17 cellular contexts compared by ENCODE assay signal in genomic region chr1:232594018-232594502, GRCh38. TPM values are rescaled to one million over a fixed set of nuclear protein-coding genes. Genes with fewer than 3 reads are reported as not detected.
DNase-seq lines count a peak whose midpoint lies in the region; ATAC-seq, FAIRE-seq and TF ChIP-seq lines count a peak whose summit lies in the region.
"Had no signal": no experiment of that assay in that cellular context is flagged by ENCODE, and none has a peak within 500 bp of the region (broad histone marks: within the 10 kb centered on the region; RNA-seq: fewer than 3 reads in every experiment).

No MANE protein-coding gene starts in this region.

- H3K9me3 Mint-ChIP-seq in Caco-2 (ENCODE audit: unreplicated experiment) (no peaks in the 10 kb centered on the region), GM23338 (no peaks in the 10 kb centered on the region)
- H3K9me3 Mint-ChIP-seq: activated B cell treated with CpG ODN at 0.5 μM for 24 hours; activated T-cell treated with anti-CD3 and anti-CD28 coated beads, Interleukin-2, amount 50 U/mL, for 4 hours had no signal

- H2AFZ ChIP-seq in GM23338 (no peak overlapping the region), Karpas-422 (ENCODE audit: low read length) (no peak overlapping the region)

- no peaks in the 10 kb centered on the region for H3K27me3 Mint-ChIP-seq in Caco-2 (ENCODE audit: insufficient read depth, unreplicated experiment)
- no peaks in the 10 kb centered on the region for H3K27me3 Mint-ChIP-seq in GM23338 (ENCODE audit: insufficient read depth, low read depth, poor library complexity)
- H3K27me3 Mint-ChIP-seq: activated B cell treated with CpG ODN at 0.5 μM for 24 hours had no signal

- DNase-seq in Caco-2 (no peak), GM23338 (ENCODE audit: low spot score) (no peak), bronchial epithelial cell (ENCODE audit: low read depth) (peak; percentile 73), lung (ENCODE audit: low spot score) (no peak), Karpas-422 (no peak), erythroblast (lab: John Stamatoyannopoulos, UW) (no peak), BE2C (no peak)
- DNase-seq: activated B cell treated with CpG ODN at 0.5 μM for 24 hours; activated T-cell treated with anti-CD3 and anti-CD28 coated beads, Interleukin-2, amount 50 U/mL, for 4 hours; anterior cingulate cortex; left cardiac atrium; NCI-H2107; spleen had no signal

- CTCF ChIA-PET in Caco-2 (lab: Charles Lee), result no interaction called here

- no peak overlapping the region for H3K9ac ChIP-seq in Karpas-422 (ENCODE audit: low read length)

- TF ChIP-seq CTCF in Caco-2 (IDR thresholded peaks at IDR 0.05; ENCODE audit: insufficient read depth in 1 of 2, low read depth in 1 of 2, low read length in 1 of 2, severe bottlenecking in 1 of 2, unreplicated experiment in 1 of 2), result no peak
- no peak for TF ChIP-seq CTCF in GM23338 (conservative IDR thresholded peaks at IDR 0.05; ENCODE audit: low read depth in 2 of 2)
- TF ChIP-seq CTCF in bronchial epithelial cell (IDR thresholded peaks at IDR 0.05; ENCODE audit: insufficient read depth, low read length, severe bottlenecking), result no peak
- no peak for TF ChIP-seq CTCF in lung (IDR thresholded peaks at IDR 0.05; ENCODE audit: control extremely low read depth, extremely low read depth)
- TF ChIP-seq CTCF in BE2C (IDR thresholded peaks at IDR 0.05; ENCODE audit: low read depth, low read length), result no peak

- POLR2A ChIA-PET in Caco-2 (lab: Charles Lee), result no interaction called here

- H3K4me3 ChIP-seq in Caco-2 (ENCODE audit: low read depth, low read length) (no peak overlapping the region), GM23338 (no peak overlapping the region), bronchial epithelial cell (ENCODE audit: low read depth, low read length) (no peak overlapping the region), lung (no peak overlapping the region), Karpas-422 (ENCODE audit: low read length) (no peak overlapping the region), BE2C (ENCODE audit: low read depth, low read length) (no peak overlapping the region)
- H3K4me3 ChIP-seq: gastroesophageal sphincter, spleen, suprapubic skin had no signal

- H3K9me3 ChIP-seq in Caco-2 (no peaks in the 10 kb centered on the region), lung (ENCODE audit: control insufficient read depth in 2 of 2, insufficient read depth in 1 of 2, low read length in 1 of 2) (no peaks in the 10 kb centered on the region), Karpas-422 (ENCODE audit: low read length) (no peaks in the 10 kb centered on the region), BE2C (no peaks in the 10 kb centered on the region)
- H3K9me3 ChIP-seq: gastroesophageal sphincter, spleen, suprapubic skin had no signal

- peak overlapping the region; percentile 23 for H3K27ac Mint-ChIP-seq in Caco-2 (ENCODE audit: unreplicated experiment)
- H3K27ac Mint-ChIP-seq in GM23338, result peak overlapping the region; percentile 17
- H3K27ac Mint-ChIP-seq: activated B cell treated with CpG ODN at 0.5 μM for 24 hours had no signal

- H3K27me3 ChIP-seq in Caco-2 (replicated peaks; ENCODE audit: control insufficient read depth, insufficient read depth, low read length) (no peaks in the 10 kb centered on the region), GM23338 (ENCODE audit: insufficient read depth) (no peaks in the 10 kb centered on the region), bronchial epithelial cell (ENCODE audit: control insufficient read depth, insufficient read depth, low read length) (no peaks in the 10 kb centered on the region), lung (ENCODE audit: control insufficient read depth, insufficient read depth) (no peaks in the 10 kb centered on the region), Karpas-422 (ENCODE audit: low read length) (no peaks in the 10 kb centered on the region), BE2C (no peaks in the 10 kb centered on the region)
- H3K27me3 ChIP-seq: gastroesophageal sphincter, spleen, suprapubic skin had no signal

- H3K36me3 Mint-ChIP-seq in Caco-2 (ENCODE audit: insufficient read depth, unreplicated experiment) (no peaks in the 10 kb centered on the region), GM23338 (ENCODE audit: low read depth) (no peaks in the 10 kb centered on the region)

- ATAC-seq in GM23338 (no peak), lung (ENCODE audit: insufficient read depth, low FRiP score) (no peak), HG03108 (IDR thresholded peaks at IDR 0.05; ENCODE audit: unreplicated experiment) (no peak)
- ATAC-seq: activated T-cell treated with anti-CD3 and anti-CD28 coated beads, Interleukin-2, amount 50 U/mL, for 4 hours; gastroesophageal sphincter had no signal

- FAIRE-seq in bronchial epithelial cell (lab: Jason Lieb, UNC), result peak; percentile 7
- FAIRE-seq: GM12891 had no signal

- no peak for TF ChIP-seq POLR2A in erythroblast (IDR thresholded peaks at IDR 0.05; ENCODE audit: low read length)

- H3K79me2 ChIP-seq in GM23338 (replicated peaks; ENCODE audit: insufficient read depth) (peaks cover 5% of the 10 kb centered on the region; the same call in 1 of the 2 replicates), Karpas-422 (ENCODE audit: low read length) (no peaks in the 10 kb centered on the region)

- H3K27ac ChIP-seq in GM23338 (ENCODE audit: low read depth), result no peak overlapping the region
- H3K27ac ChIP-seq in lung (ENCODE audit: low read depth in 1 of 2, low read length in 1 of 2), result peak overlapping the region; percentile 22 to 28
- no peak overlapping the region for H3K27ac ChIP-seq in Karpas-422 (ENCODE audit: low read length)
- H3K27ac ChIP-seq: suprapubic skin had no signal

- H3F3A ChIP-seq in GM23338 (replicated peaks; ENCODE audit: low read depth), result no peaks in the 10 kb centered on the region

- intact Hi-C loops in Caco-2 (cut with micrococcal nuclease; ENCODE audit: unreplicated experiment), result no loop called here

- no TSS peak for BruUV-seq in Caco-2 (replicated peaks; lab: Mats Ljungman, UMichigan)

- H4K20me1 ChIP-seq in GM23338 (replicated peaks; ENCODE audit: insufficient read depth), result no peaks in the 10 kb centered on the region; the same call in none of the 2 replicates
- H4K20me1 ChIP-seq in Karpas-422 (ENCODE audit: insufficient read depth, low read depth, low read length), result no peaks in the 10 kb centered on the region

- no peaks in the 10 kb centered on the region for H3K4me1 ChIP-seq in Caco-2
- no peaks in the 10 kb centered on the region for H3K4me1 ChIP-seq in GM23338 (ENCODE audit: insufficient read depth)
- H3K4me1 ChIP-seq in lung (ENCODE audit: control insufficient read depth in 2 of 2, insufficient read depth in 2 of 2, low read length in 2 of 2), result peaks cover 18 to 37% of the 10 kb centered on the region in 2 donors
- no peaks in the 10 kb centered on the region for H3K4me1 ChIP-seq in Karpas-422 (ENCODE audit: low read length)
- peaks cover 40% of the 10 kb centered on the region for H3K4me1 ChIP-seq in BE2C

- 85 to 88% methylated on average over 9 of the region's 9 CpGs for WGBS in lung, 2 donors

- H3K4me3 Mint-ChIP-seq in Caco-2 (ENCODE audit: unreplicated experiment) (no peak overlapping the region), GM23338 (no peak overlapping the region)
- H3K4me3 Mint-ChIP-seq: activated B cell treated with CpG ODN at 0.5 μM for 24 hours; activated T-cell treated with anti-CD3 and anti-CD28 coated beads, Interleukin-2, amount 50 U/mL, for 4 hours had no signal

- H3K4me2 ChIP-seq in GM23338, result no peak overlapping the region
- no peak overlapping the region for H3K4me2 ChIP-seq in Karpas-422 (ENCODE audit: low read depth, low read length, poor library complexity, severe bottlenecking)

- H3K9me2 ChIP-seq in GM23338 (ENCODE audit: insufficient read depth), result no peaks in the 10 kb centered on the region
- no peaks in the 10 kb centered on the region for H3K9me2 ChIP-seq in Karpas-422 (replicated peaks; ENCODE audit: insufficient read depth, low read length)

- H3K4me1 Mint-ChIP-seq in Caco-2 (ENCODE audit: low read depth, unreplicated experiment) (peaks cover 7% of the 10 kb centered on the region), GM23338 (peaks cover 12% of the 10 kb centered on the region)

- H3K36me3 ChIP-seq in Caco-2 (ENCODE audit: control insufficient read depth, insufficient read depth, low read length), result no peaks in the 10 kb centered on the region
- no peaks in the 10 kb centered on the region for H3K36me3 ChIP-seq in GM23338 (ENCODE audit: insufficient read depth)
- H3K36me3 ChIP-seq in bronchial epithelial cell (ENCODE audit: control insufficient read depth, insufficient read depth, low read length), result no peaks in the 10 kb centered on the region
- no peaks in the 10 kb centered on the region for H3K36me3 ChIP-seq in lung (ENCODE audit: control insufficient read depth in 2 of 2, insufficient read depth in 2 of 2, low read length in 2 of 2)
- no peaks in the 10 kb centered on the region for H3K36me3 ChIP-seq in Karpas-422 (ENCODE audit: insufficient read depth, low read length)
- no peaks in the 10 kb centered on the region for H3K36me3 ChIP-seq in BE2C
- H3K36me3 ChIP-seq: gastroesophageal sphincter, spleen, suprapubic skin had no signal

TF ChIP-seq in GM23338, 12 proteins besides CTCF, POLR2A, EP300 and RAD21 (continues in another document):
- TF ChIP-seq ETS1 (IDR thresholded peaks at IDR 0.05), result no peak
- TF ChIP-seq ZNF331 (CRISPR knock-in tag; IDR thresholded peaks at IDR 0.05; ENCODE audit: low read depth), result no peak

RNA-seq across cellular contexts. Expression of gene SIPA1L2, which starts 35.9 kb away (rescaled TPM):
- total RNA-seq in Caco-2 (2022), result 13.2 and 18.6 TPM in 2 replicates
- 12.0 and 17.0 TPM in 2 replicates for total RNA-seq in GM23338 (2014; rRNA removed; shearing (Covaris generic))
- 4.1 and 4.3 TPM in 2 replicates for polyA plus RNA-seq in GM23338 (2016; fragmentation: Nextera tagmentation; extraction: Ambion mirVana)
- 16.6 and 35.7 TPM in 2 replicates for total RNA-seq in bronchial epithelial cell
- 10 to 100 TPM; 27.0 to 60.1 TPM for total RNA-seq in lung
- polyA plus RNA-seq in lung, result 10 to 100 TPM in 1 of 2 donors, 1 to 10 TPM in 1; 5.3 to 33.9 TPM
- total RNA-seq in Karpas-422 (2014; rRNA removed; shearing (Covaris generic); ENCODE audit: low replicate concordance), result 0.04 TPM in 1 of 2 replicates, not detected in the other
- polyA plus RNA-seq in BE2C (2012; ENCODE audit: insufficient read depth, insufficient read length, low read depth), result 17.0 TPM

Comparison
In these comparisons a context has a peak if more than half of its experiments do, and no peak if none do; other contexts are left out.
1. H3K27ac ChIP-seq: peak in lung (2 of 2); none in GM23338 (single experiment) and Karpas-422 (single experiment).
2. RNA of gene SIPA1L2, which starts 35.9 kb away (total RNA-seq): 27.0 to 60.1 TPM in lung, 12.0 to 17.0 TPM in GM23338, 16.6 to 35.7 TPM in bronchial epithelial cell and 13.2 to 18.6 TPM in Caco-2; 0.04 TPM in Karpas-422; every median in the first group is over 10 times any median in the second.